ENCODE assay signal across 26 cellular contexts in the genomic region with DNA sequence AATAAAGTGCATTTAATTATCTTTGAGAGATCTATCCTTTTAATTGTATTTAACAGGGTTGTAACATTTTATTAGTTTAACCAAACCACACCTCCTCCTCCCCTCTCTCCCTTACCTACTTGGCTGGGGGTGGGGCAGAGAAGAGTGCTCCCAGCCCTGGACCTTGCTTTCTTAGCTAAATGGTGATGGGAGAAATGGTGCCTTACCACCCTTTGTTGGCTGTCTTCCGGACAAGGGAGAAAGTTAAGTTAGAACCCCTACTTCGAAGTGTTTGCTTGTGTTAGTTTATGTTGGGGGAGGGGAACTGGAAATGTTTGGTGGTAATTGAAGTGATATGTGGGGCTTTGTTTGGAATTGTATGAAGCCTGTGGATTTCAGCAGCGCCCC. TPM values are rescaled to one million over a fixed set of nuclear protein-coding genes. Genes with fewer than 3 reads are reported as not detected.
DNase-seq lines count a peak whose midpoint lies in the region; ATAC-seq and TF ChIP-seq lines count a peak whose summit lies in the region.
"Had no signal": no experiment of that assay in that cellular context is flagged by ENCODE, and none has a peak within 500 bp of the region (broad histone marks: within the 10 kb centered on the region; RNA-seq: fewer than 3 reads in every experiment).

No MANE protein-coding gene starts in this region.

- H3K9me2 ChIP-seq in SK-N-SH = no peaks in the 10 kb centered on the region

- no peak overlapping the region; a peak in 1 of 4 replicates for H3K4me3 ChIP-seq in SK-N-SH (ENCODE audit: low read depth in 2 of 2, low read length in 1 of 2)
- H3K4me3 ChIP-seq in choroid plexus epithelial cell (ENCODE audit: low read depth, low read length) = peak overlapping the region; percentile 22
- H3K4me3 ChIP-seq: left lung, prostate gland, tibial artery had no signal

- peak overlapping the region; percentile 84; the same call in 1 of the 2 replicates for H3K4me2 ChIP-seq in SK-N-SH

- ATAC-seq in SK-N-SH treated with all-trans-retinoic acid at 6 μM for 48 hours (no peak), GM21423 (IDR thresholded peaks at IDR 0.05; ENCODE audit: unreplicated experiment) (no peak), HG03196 (IDR thresholded peaks at IDR 0.05; ENCODE audit: unreplicated experiment) (no peak)
- ATAC-seq: activated T-cell treated with anti-CD3 and anti-CD28 coated beads, Interleukin-2, amount 50 U/mL, for 72 hours; foreskin keratinocyte; left lung; stimulated activated naive B cell treated with anti-CD40 and anti-IgM and Interleukin-4, amounts not matched to agents 10 μg/mL and 1 μg/mL and 100 μg/mL, for 72 hours; T-helper 17 cell had no signal

- peaks cover 3 to 4% of the 10 kb centered on the region in 2 experiments for H3K36me3 ChIP-seq in SK-N-SH (replicated peaks in 1 of 2; ENCODE audit: control insufficient read depth in 1 of 2, insufficient read depth in 2 of 2, low read length in 1 of 2)
- H3K36me3 ChIP-seq: left lung, prostate gland, tibial artery had no signal

- H4K20me1 ChIP-seq in SK-N-SH (ENCODE audit: insufficient read depth) = peaks cover 12% of the 10 kb centered on the region; the same call in 1 of the 2 replicates

- no peaks in the 10 kb centered on the region for H3K9me3 ChIP-seq in SK-N-SH
- H3K9me3 ChIP-seq: prostate gland had no signal

- H3K9ac ChIP-seq in SK-N-SH = no peak overlapping the region

- H2AFZ ChIP-seq in SK-N-SH (ENCODE audit: low read depth) = no peak overlapping the region

- TF ChIP-seq CTCF in SK-N-SH (IDR thresholded peaks at IDR 0.05) = no peak
- TF ChIP-seq CTCF in choroid plexus epithelial cell (conservative IDR thresholded peaks at IDR 0.05; ENCODE audit: low read depth, low read length) = no peak
- TF ChIP-seq CTCF in mesothelial cell of epicardium (IDR thresholded peaks at IDR 0.05; ENCODE audit: unreplicated experiment) = no peak

- no peak for TF ChIP-seq EP300 in SK-N-SH (IDR thresholded peaks at IDR 0.05; ENCODE audit: borderline replicate concordance in 1 of 2, low read depth in 1 of 2, low read length in 1 of 2)

- DNase-seq in SK-N-SH = no peak
- no peak for DNase-seq in choroid plexus epithelial cell (ENCODE audit: low read depth)
- no peak for DNase-seq in mesothelial cell of epicardium (ENCODE audit: low spot score in 2 of 2, unreplicated experiment in 2 of 2)
- DNase-seq in GOT3 (lab: John Stamatoyannopoulos, UW) = no peak
- no peak for DNase-seq in NCI-H2227 treated with DMSO at 0.1 percent for 48 hours (lab: John Stamatoyannopoulos, UW)
- DNase-seq: activated CD4-positive, alpha-beta memory T cell treated with anti-CD3 and anti-CD28 coated beads, Interleukin-2, amount 10 ng/mL, durations not matched to agents 7 days and 5 days; activated naive CD8-positive, alpha-beta T cell treated with anti-CD3 and anti-CD28 coated beads for 36 hours; activated T-cell treated with anti-CD3 and anti-CD28 coated beads, Interleukin-2, amount 50 U/mL, for 72 hours; caudate nucleus; CD4-positive, alpha-beta T cell; DMS79; foreskin keratinocyte; left lung; NCI-H2081 treated with DMSO at 0.1 percent for 48 hours; NCI-H524; SHP77 treated with DMSO at 0.1 percent for 48 hours; stimulated activated CD4-positive, alpha-beta T cell treated with anti-CD3 and anti-CD28 coated beads, Interleukin-12 subunit alpha, Interleukin-12 subunit beta, amount 100 ng/mL, for 4 hours; stimulated activated naive B cell treated with anti-CD40 and anti-IgM and Interleukin-4, amounts not matched to agents 10 μg/mL and 1 μg/mL and 100 μg/mL, for 72 hours; T-helper 17 cell; tibial artery; WERI-Rb-1 had no signal

- no peak for TF ChIP-seq RAD21 in SK-N-SH (IDR thresholded peaks at IDR 0.05; ENCODE audit: low read length)

- H3K4me1 Mint-ChIP-seq in mesothelial cell of epicardium = peaks cover 53% of the 10 kb centered on the region

- POLR2A ChIA-PET in SK-N-SH (lab: Yijun Ruan, JAX) = no interaction called here

- peaks cover 4% of the 10 kb centered on the region for H3K9me3 Mint-ChIP-seq in mesothelial cell of epicardium
- H3K9me3 Mint-ChIP-seq: CD4-positive, alpha-beta T cell had no signal

- peaks cover 43% of the 10 kb centered on the region for H3K79me2 ChIP-seq in SK-N-SH (ENCODE audit: insufficient read depth)

- H3K27ac ChIP-seq in SK-N-SH (ENCODE audit: low read depth in 2 of 2, low read length in 1 of 2) = no peak overlapping the region
- H3K27ac ChIP-seq: 22Rv1, foreskin keratinocyte, left lung, prostate gland, WERI-Rb-1 had no signal

- no peaks in the 10 kb centered on the region for H3K27me3 Mint-ChIP-seq in mesothelial cell of epicardium (ENCODE audit: low read depth)

- H3K4me3 Mint-ChIP-seq in mesothelial cell of epicardium = peak overlapping the region; percentile 85
- H3K4me3 Mint-ChIP-seq: activated CD4-positive, alpha-beta memory T cell treated with anti-CD3 and anti-CD28 coated beads, Interleukin-2, amount 10 ng/mL, durations not matched to agents 7 days and 5 days; activated naive CD8-positive, alpha-beta T cell treated with anti-CD3 and anti-CD28 coated beads for 36 hours; activated T-cell treated with anti-CD3 and anti-CD28 coated beads, Interleukin-2, amount 50 U/mL, for 72 hours; CD4-positive, alpha-beta T cell; stimulated activated naive B cell treated with anti-CD40 and anti-IgM and Interleukin-4, amounts not matched to agents 10 μg/mL and 1 μg/mL and 100 μg/mL, for 72 hours; T-helper 17 cell had no signal

- H3F3A ChIP-seq in SK-N-SH (replicated peaks; ENCODE audit: insufficient read depth) = no peaks in the 10 kb centered on the region

- H3K27me3 ChIP-seq in SK-N-SH (ENCODE audit: insufficient read depth) = no peaks in the 10 kb centered on the region
- H3K27me3 ChIP-seq: foreskin keratinocyte, tibial artery had no signal

- H3K36me3 Mint-ChIP-seq in mesothelial cell of epicardium = peaks cover 9% of the 10 kb centered on the region

- H3K4me1 ChIP-seq in SK-N-SH (ENCODE audit: control insufficient read depth in 1 of 2, insufficient read depth in 2 of 2, low read depth in 1 of 2, low read length in 1 of 2) = peaks cover 5 to 31% of the 10 kb centered on the region in 2 experiments; a peak in 2 of 4 replicates
- H3K4me1 ChIP-seq: prostate gland had no signal

- peak overlapping the region; percentile 95 for H3K27ac Mint-ChIP-seq in mesothelial cell of epicardium
- H3K27ac Mint-ChIP-seq: activated CD4-positive, alpha-beta memory T cell treated with anti-CD3 and anti-CD28 coated beads, Interleukin-2, amount 10 ng/mL, durations not matched to agents 7 days and 5 days; activated naive CD8-positive, alpha-beta T cell treated with anti-CD3 and anti-CD28 coated beads for 36 hours; activated T-cell treated with anti-CD3 and anti-CD28 coated beads, Interleukin-2, amount 50 U/mL, for 72 hours; CD4-positive, alpha-beta T cell; stimulated activated naive B cell treated with anti-CD40 and anti-IgM and Interleukin-4, amounts not matched to agents 10 μg/mL and 1 μg/mL and 100 μg/mL, for 72 hours; T-helper 17 cell had no signal

- 83% methylated on average over 3 of the region's 3 CpGs for WGBS in SK-N-SH (ENCODE audit: low lambda C conversion rate)

- CTCF ChIA-PET in SK-N-SH (lab: Yijun Ruan, JAX) = interaction anchor here (0.9 to 2.7 kb wide), 4 partner anchors 28 to 76 kb away, joined by 3 to 13 read pairs (median 3); no protein-coding TSS in a partner anchor

TF ChIP-seq in SK-N-SH, 30 proteins besides CTCF, POLR2A, EP300 and RAD21 (continues in another document):
- TF ChIP-seq, protein P1, sequence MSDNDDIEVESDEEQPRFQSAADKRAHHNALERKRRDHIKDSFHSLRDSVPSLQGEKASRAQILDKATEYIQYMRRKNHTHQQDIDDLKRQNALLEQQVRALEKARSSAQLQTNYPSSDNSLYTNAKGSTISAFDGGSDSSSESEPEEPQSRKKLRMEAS (IDR thresholded peaks at IDR 0.05; ENCODE audit: low read depth) = no peak
- no peak for TF ChIP-seq GATA2 (CRISPR knock-in tag; IDR thresholded peaks at IDR 0.05)
- TF ChIP-seq, protein P2, sequence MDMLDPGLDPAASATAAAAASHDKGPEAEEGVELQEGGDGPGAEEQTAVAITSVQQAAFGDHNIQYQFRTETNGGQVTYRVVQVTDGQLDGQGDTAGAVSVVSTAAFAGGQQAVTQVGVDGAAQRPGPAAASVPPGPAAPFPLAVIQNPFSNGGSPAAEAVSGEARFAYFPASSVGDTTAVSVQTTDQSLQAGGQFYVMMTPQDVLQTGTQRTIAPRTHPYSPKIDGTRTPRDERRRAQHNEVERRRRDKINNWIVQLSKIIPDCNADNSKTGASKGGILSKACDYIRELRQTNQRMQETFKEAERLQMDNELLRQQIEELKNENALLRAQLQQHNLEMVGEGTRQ (IDR thresholded peaks at IDR 0.05; ENCODE audit: borderline replicate concordance, low read depth, low read length) = no peak
- TF ChIP-seq SIN3A (IDR thresholded peaks at IDR 0.05; ENCODE audit: borderline replicate concordance, low read depth, low read length) = no peak

TF ChIP-seq in SK-N-SH treated with all-trans-retinoic acid at 6 μM for 48 hours, 23 proteins besides CTCF, POLR2A, EP300 and RAD21 (continues in another document):
- no peak for TF ChIP-seq ZNF70 (CRISPR knock-in tag; IDR thresholded peaks at IDR 0.05)
- no peak for TF ChIP-seq PPARA (CRISPR knock-in tag; IDR thresholded peaks at IDR 0.05; ENCODE audit: borderline replicate concordance)
- TF ChIP-seq ARNTL (CRISPR knock-in tag; IDR thresholded peaks at IDR 0.05; ENCODE audit: borderline replicate concordance, low read depth) = no peak
- TF ChIP-seq ISL1 (CRISPR knock-in tag; IDR thresholded peaks at IDR 0.05) = no peak
- no peak for TF ChIP-seq GLIS3 (CRISPR knock-in tag; IDR thresholded peaks at IDR 0.05)
- no peak for TF ChIP-seq BACH2 (CRISPR knock-in tag; IDR thresholded peaks at IDR 0.05; ENCODE audit: borderline replicate concordance)
- TF ChIP-seq, protein P3, sequence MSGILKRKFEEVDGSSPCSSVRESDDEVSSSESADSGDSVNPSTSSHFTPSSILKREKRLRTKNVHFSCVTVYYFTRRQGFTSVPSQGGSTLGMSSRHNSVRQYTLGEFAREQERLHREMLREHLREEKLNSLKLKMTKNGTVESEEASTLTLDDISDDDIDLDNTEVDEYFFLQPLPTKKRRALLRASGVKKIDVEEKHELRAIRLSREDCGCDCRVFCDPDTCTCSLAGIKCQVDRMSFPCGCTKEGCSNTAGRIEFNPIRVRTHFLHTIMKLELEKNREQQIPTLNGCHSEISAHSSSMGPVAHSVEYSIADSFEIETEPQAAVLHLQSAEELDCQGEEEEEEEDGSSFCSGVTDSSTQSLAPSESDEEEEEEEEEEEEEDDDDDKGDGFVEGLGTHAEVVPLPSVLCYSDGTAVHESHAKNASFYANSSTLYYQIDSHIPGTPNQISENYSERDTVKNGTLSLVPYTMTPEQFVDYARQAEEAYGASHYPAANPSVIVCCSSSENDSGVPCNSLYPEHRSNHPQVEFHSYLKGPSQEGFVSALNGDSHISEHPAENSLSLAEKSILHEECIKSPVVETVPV (CRISPR knock-in tag; IDR thresholded peaks at IDR 0.05) = no peak

RNA-seq across cellular contexts. Expression of a gene that starts 3.9 kb away (rescaled TPM):
- 28.9 and 35.1 TPM in 2 replicates for polyA plus RNA-seq in SK-N-SH (2012; rRNA removed)
- polyA plus RNA-seq in SK-N-SH (2012; cell fraction: cytosol; rRNA removed) = 12.4 and 23.5 TPM in 2 replicates
- polyA plus RNA-seq in SK-N-SH (2012; cell fraction: nucleus; rRNA removed) = 17.0 and 19.2 TPM in 2 replicates
- 82.1 to 88.3 TPM (median 84.4 TPM) in 3 replicates for total RNA-seq in mesothelial cell of epicardium
- total RNA-seq: activated naive CD8-positive, alpha-beta T cell treated with anti-CD3 and anti-CD28 coated beads for 36 hours; CD4-positive, alpha-beta T cell had no signal

RNA-seq across cellular contexts. Expression of a gene that starts 58.0 kb away (rescaled TPM):
- polyA plus RNA-seq in SK-N-SH (2012; rRNA removed) = 12.7 and 15.2 TPM in 2 replicates
- 10.5 and 10.9 TPM in 2 replicates for polyA plus RNA-seq in SK-N-SH (2012; cell fraction: cytosol; rRNA removed)
- 19.6 and 31.5 TPM in 2 replicates for polyA plus RNA-seq in SK-N-SH (2012; cell fraction: nucleus; rRNA removed)
- total RNA-seq in mesothelial cell of epicardium = 75.6 to 77.1 TPM (median 76.3 TPM) in 3 replicates
